23 cellular contexts compared by ENCODE assay signal in genomic region chr10:7314068-7314646, GRCh38.
DNase-seq lines count a peak whose midpoint lies in the region; ATAC-seq and TF ChIP-seq lines count a peak whose summit lies in the region.
"Had no signal": no experiment of that assay in that cellular context is flagged by ENCODE, and none has a peak within 500 bp of the region (broad histone marks: within the 10 kb centered on the region; RNA-seq: fewer than 3 reads in every experiment).

No MANE protein-coding gene starts in this region.

- no peak overlapping the region for H3K27ac ChIP-seq in esophagus muscularis mucosa (replicated peaks in 1 of 4)
- no peak overlapping the region for H3K27ac ChIP-seq in substantia nigra (ENCODE audit: low read depth, low read length, poor library complexity, severe bottlenecking)
- H3K27ac ChIP-seq: esophagus squamous epithelium, suprapubic skin, uterus, VCaP had no signal

- peaks cover 60% of the 10 kb centered on the region for H3K4me1 Mint-ChIP-seq in activated CD4-positive, alpha-beta T cell treated with anti-CD3 and anti-CD28 coated beads for 36 hours
- H3K4me1 Mint-ChIP-seq in activated CD4-positive, alpha-beta T cell treated with anti-CD3 and anti-CD28 coated beads, Interleukin-2, amount 10 ng/mL, durations not matched to agents 7 days and 5 days, result peaks cover 38% of the 10 kb centered on the region
- H3K4me1 Mint-ChIP-seq in stimulated activated naive B cell treated with anti-CD40 and anti-IgM and Interleukin-4, amounts not matched to agents 10 μg/mL and 1 μg/mL and 100 μg/mL, for 72 hours, result peaks cover 36 to 56% of the 10 kb centered on the region in 2 donors

- CTCF ChIA-PET in activated CD4-positive, alpha-beta T cell treated with anti-CD3 and anti-CD28 coated beads for 36 hours (lab: Charles Lee), result interaction anchor here (1.6 kb wide), 1 partner anchor 42 kb away, joined by 3 read pairs; no protein-coding TSS in a partner anchor
- CTCF ChIA-PET in activated CD4-positive, alpha-beta T cell treated with anti-CD3 and anti-CD28 coated beads, Interleukin-2, amount 10 ng/mL, durations not matched to agents 7 days and 5 days (lab: Charles Lee), result interaction anchor here (0.5 kb wide), 1 partner anchor 1360 kb away, joined by 4 read pairs; no protein-coding TSS in a partner anchor

- no peak overlapping the region for H3K4me3 Mint-ChIP-seq in activated CD4-positive, alpha-beta T cell treated with anti-CD3 and anti-CD28 coated beads for 36 hours
- H3K4me3 Mint-ChIP-seq in activated CD4-positive, alpha-beta T cell treated with anti-CD3 and anti-CD28 coated beads, Interleukin-2, amount 10 ng/mL, durations not matched to agents 7 days and 5 days, result no peak overlapping the region
- H3K4me3 Mint-ChIP-seq in stimulated activated naive B cell treated with anti-CD40 and anti-IgM and Interleukin-4, amounts not matched to agents 10 μg/mL and 1 μg/mL and 100 μg/mL, for 72 hours, result no peak overlapping the region

- H3K36me3 Mint-ChIP-seq in activated CD4-positive, alpha-beta T cell treated with anti-CD3 and anti-CD28 coated beads for 36 hours (ENCODE audit: low read depth), result peaks cover 12% of the 10 kb centered on the region
- peaks cover 36% of the 10 kb centered on the region for H3K36me3 Mint-ChIP-seq in activated CD4-positive, alpha-beta T cell treated with anti-CD3 and anti-CD28 coated beads, Interleukin-2, amount 10 ng/mL, durations not matched to agents 7 days and 5 days (ENCODE audit: low read depth)
- peaks cover 44 to 58% of the 10 kb centered on the region in 2 donors for H3K36me3 Mint-ChIP-seq in stimulated activated naive B cell treated with anti-CD40 and anti-IgM and Interleukin-4, amounts not matched to agents 10 μg/mL and 1 μg/mL and 100 μg/mL, for 72 hours

- H3K27me3 Mint-ChIP-seq in activated CD4-positive, alpha-beta T cell treated with anti-CD3 and anti-CD28 coated beads for 36 hours, result no peaks in the 10 kb centered on the region
- H3K27me3 Mint-ChIP-seq in activated CD4-positive, alpha-beta T cell treated with anti-CD3 and anti-CD28 coated beads, Interleukin-2, amount 10 ng/mL, durations not matched to agents 7 days and 5 days, result no peaks in the 10 kb centered on the region
- H3K27me3 Mint-ChIP-seq in stimulated activated naive B cell treated with anti-CD40 and anti-IgM and Interleukin-4, amounts not matched to agents 10 μg/mL and 1 μg/mL and 100 μg/mL, for 72 hours, result no peaks in the 10 kb centered on the region

- no peaks in the 10 kb centered on the region for H3K9me3 Mint-ChIP-seq in activated CD4-positive, alpha-beta T cell treated with anti-CD3 and anti-CD28 coated beads for 36 hours (ENCODE audit: low read depth)
- no peaks in the 10 kb centered on the region for H3K9me3 Mint-ChIP-seq in activated CD4-positive, alpha-beta T cell treated with anti-CD3 and anti-CD28 coated beads, Interleukin-2, amount 10 ng/mL, durations not matched to agents 7 days and 5 days
- H3K9me3 Mint-ChIP-seq in stimulated activated naive B cell treated with anti-CD40 and anti-IgM and Interleukin-4, amounts not matched to agents 10 μg/mL and 1 μg/mL and 100 μg/mL, for 72 hours, result no peaks in the 10 kb centered on the region

- H3K27me3 ChIP-seq in esophagus muscularis mucosa, result no peaks in the 10 kb centered on the region
- H3K27me3 ChIP-seq: esophagus squamous epithelium, suprapubic skin, uterus had no signal

- H3K9me3 ChIP-seq in esophagus muscularis mucosa, result no peaks in the 10 kb centered on the region
- H3K9me3 ChIP-seq: esophagus squamous epithelium, suprapubic skin, uterus had no signal

- intact Hi-C loops in activated CD4-positive, alpha-beta T cell treated with anti-CD3 and anti-CD28 coated beads for 36 hours (cut with DNase I, micrococcal nuclease), result no loop called here
- intact Hi-C loops in esophagus muscularis mucosa (cut with DNase I), result no loop called here

- no peak overlapping the region for H3K4me3 ChIP-seq in esophagus muscularis mucosa
- H3K4me3 ChIP-seq: esophagus squamous epithelium, suprapubic skin, uterus had no signal

- H3K4me1 ChIP-seq in esophagus muscularis mucosa, result peaks cover 10 to 18% (median 16%) of the 10 kb centered on the region in 4 donors
- H3K4me1 ChIP-seq: uterus had no signal

- no peak for TF ChIP-seq CTCF in esophagus muscularis mucosa (IDR thresholded peaks at IDR 0.05)

- ATAC-seq in activated CD4-positive, alpha-beta T cell treated with anti-CD3 and anti-CD28 coated beads for 36 hours, result peak; percentile 72
- ATAC-seq in stimulated activated naive B cell treated with anti-CD40 and anti-IgM and Interleukin-4, amounts not matched to agents 10 μg/mL and 1 μg/mL and 100 μg/mL, for 72 hours (replicated peaks), result no peak
- ATAC-seq: PC-3 had no signal

- peak overlapping the region; percentile 85 for H3K27ac Mint-ChIP-seq in activated CD4-positive, alpha-beta T cell treated with anti-CD3 and anti-CD28 coated beads for 36 hours
- no peak overlapping the region for H3K27ac Mint-ChIP-seq in activated CD4-positive, alpha-beta T cell treated with anti-CD3 and anti-CD28 coated beads, Interleukin-2, amount 10 ng/mL, durations not matched to agents 7 days and 5 days
- no peak overlapping the region for H3K27ac Mint-ChIP-seq in stimulated activated naive B cell treated with anti-CD40 and anti-IgM and Interleukin-4, amounts not matched to agents 10 μg/mL and 1 μg/mL and 100 μg/mL, for 72 hours

- no peak for TF ChIP-seq EP300 in esophagus muscularis mucosa (IDR thresholded peaks at IDR 0.05)

- 94% methylated on average over 6 of the region's 6 CpGs for WGBS in esophagus muscularis mucosa

- DNase-seq in activated CD4-positive, alpha-beta T cell treated with anti-CD3 and anti-CD28 coated beads for 36 hours, result peak; percentile 52
- no peak for DNase-seq in activated CD4-positive, alpha-beta T cell treated with anti-CD3 and anti-CD28 coated beads, Interleukin-2, amount 10 ng/mL, durations not matched to agents 7 days and 5 days
- DNase-seq in stimulated activated CD4-positive, alpha-beta T cell treated with anti-CD3 and anti-CD28 coated beads, Interleukin-4, amount 100 ng/mL, for 24 hours, result peak; percentile 29
- DNase-seq in stimulated activated CD4-positive, alpha-beta T cell treated with anti-CD3 and anti-CD28 coated beads, Interleukin-4, amount 100 ng/mL, for 1 hour, result no peak
- DNase-seq in esophagus muscularis mucosa (ENCODE audit: extremely low spot score) (peak; percentile 57), substantia nigra (lab: John Stamatoyannopoulos, UW) (no peak), AG08395 (ENCODE audit: low spot score) (no peak)
- DNase-seq in stimulated activated naive B cell treated with anti-CD40 and anti-IgM and Interleukin-4, amounts not matched to agents 10 μg/mL and 1 μg/mL and 100 μg/mL, for 72 hours, result no peak
- DNase-seq: activated CD8-positive, alpha-beta memory T cell treated with anti-CD3 and anti-CD28 coated beads for 24 hours; activated gamma-delta T cell; effector CD4-positive, alpha-beta T cell; esophagus squamous epithelium; H7; KG1; NCI-H187; NCI-H226; NCI-H774; PC-3; posterior cingulate gyrus; SIG-M5; uterus had no signal

- POLR2A ChIA-PET in activated CD4-positive, alpha-beta T cell treated with anti-CD3 and anti-CD28 coated beads for 36 hours (lab: Charles Lee), result interaction anchor here (0.5 kb wide), 1 partner anchor 221 kb away, joined by 3 read pairs; no protein-coding TSS in a partner anchor
- POLR2A ChIA-PET in activated CD4-positive, alpha-beta T cell treated with anti-CD3 and anti-CD28 coated beads, Interleukin-2, amount 10 ng/mL, durations not matched to agents 7 days and 5 days (lab: Charles Lee), result no interaction called here

- TF ChIP-seq POLR2A in esophagus muscularis mucosa (IDR thresholded peaks at IDR 0.05; ENCODE audit: low read depth), result no peak

- peaks cover 0 to 1% (median 0%) of the 10 kb centered on the region in 4 donors for H3K36me3 ChIP-seq in esophagus muscularis mucosa
- H3K36me3 ChIP-seq: esophagus squamous epithelium, suprapubic skin, uterus had no signal

Comparison
In these comparisons a context has a peak if more than half of its experiments do, and no peak if none do; other contexts are left out.
1. DNase-seq: peak in activated CD4-positive, alpha-beta T cell treated with anti-CD3 and anti-CD28 coated beads for 36 hours (single experiment), stimulated activated CD4-positive, alpha-beta T cell treated with anti-CD3 and anti-CD28 coated beads, Interleukin-4, amount 100 ng/mL, for 24 hours (single experiment) and esophagus muscularis mucosa (single experiment); none in activated CD4-positive, alpha-beta T cell treated with anti-CD3 and anti-CD28 coated beads, Interleukin-2, amount 10 ng/mL, durations not matched to agents 7 days and 5 days (single experiment), stimulated activated CD4-positive, alpha-beta T cell treated with anti-CD3 and anti-CD28 coated beads, Interleukin-4, amount 100 ng/mL, for 1 hour (single experiment), stimulated activated naive B cell treated with anti-CD40 and anti-IgM and Interleukin-4, amounts not matched to agents 10 μg/mL and 1 μg/mL and 100 μg/mL, for 72 hours (single experiment), substantia nigra (0 of 49) and AG08395 (single experiment).